9 cellular contexts compared by ENCODE assay signal in genomic region chr2:217222511-217222910, GRCh38.
A peak's percentile ranks its signal among the peaks of the same experiment; 100 is the strongest.
DNase-seq lines count a peak whose midpoint lies in the region; ATAC-seq, FAIRE-seq and TF ChIP-seq lines count a peak whose summit lies in the region.
"Had no signal": no experiment of that assay in that cellular context is flagged by ENCODE, and none has a peak within 500 bp of the region (broad histone marks: within the 10 kb centered on the region; RNA-seq: fewer than 3 reads in every experiment).

No MANE protein-coding gene starts in this region.

- H4K20me1 ChIP-seq in HepG2 (ENCODE audit: insufficient read depth, low read length), result no peaks in the 10 kb centered on the region

- H3K4me3 ChIP-seq in HepG2 (replicated peaks in 1 of 3; ENCODE audit: insufficient read depth in 1 of 3, low read depth in 2 of 3, low read length in 3 of 3) (no peak overlapping the region), right lobe of liver (no peak overlapping the region)

- intact Hi-C loops in HepG2 (cut with micrococcal nuclease; ENCODE audit: unreplicated experiment), result no loop called here
- intact Hi-C loops in right lobe of liver (cut with DNase I), result no loop called here

- TF ChIP-seq CTCF in HepG2 (CRISPR knock-in tag; IDR thresholded peaks at IDR 0.05) (no peak), right lobe of liver (IDR thresholded peaks at IDR 0.05) (no peak)

- no peak overlapping the region for H3K4me2 ChIP-seq in HepG2 (ENCODE audit: low read depth, low read length)

- TF ChIP-seq EP300 in HepG2 (IDR thresholded peaks at IDR 0.05; ENCODE audit: low read depth in 2 of 2, low read length in 2 of 2) (no peak), HepG2 (CRISPR knock-in tag; IDR thresholded peaks at IDR 0.05; ENCODE audit: borderline replicate concordance) (no peak)

- peaks cover 0 to 19% of the 10 kb centered on the region in 2 experiments; a peak in 3 of 5 replicates for H3K27me3 ChIP-seq in HepG2 (ENCODE audit: control insufficient read depth in 1 of 2, insufficient read depth in 2 of 2, low read length in 2 of 2)
- H3K27me3 ChIP-seq in right lobe of liver, result no peaks in the 10 kb centered on the region

- in situ Hi-C loops in HepG2 (cut with HindIII; ENCODE audit: extremely low pct_ligation_motif_present, low pct_unique_long_range_greater_than_20kb), result no loop called here

- no peaks in the 10 kb centered on the region for H3K9me3 ChIP-seq in HepG2 (ENCODE audit: low read length)
- no peaks in the 10 kb centered on the region for H3K9me3 ChIP-seq in right lobe of liver

- BruUV-seq in HepG2 (replicated peaks; lab: Mats Ljungman, UMichigan), result no TSS peak

- TF ChIP-seq POLR2A in HepG2 (IDR thresholded peaks at IDR 0.05; ENCODE audit: insufficient read depth in 1 of 2, low read depth in 2 of 2, low read length in 2 of 2) (no peak), right lobe of liver (IDR thresholded peaks at IDR 0.05) (no peak)

- no peak overlapping the region for H3K27ac ChIP-seq in HepG2 (ENCODE audit: extremely low read length, insufficient read depth, low read length)
- no peak overlapping the region for H3K27ac ChIP-seq in right lobe of liver

- DNase-seq in HepG2 (ENCODE audit: low spot score), result no peak
- no peak for DNase-seq in right lobe of liver
- DNase-seq in SKM-1 treated with dmso at 0.1 percent for 144 hours (lab: John Stamatoyannopoulos, UW; ENCODE audit: unreplicated experiment), result peak; percentile 83
- DNase-seq in DMS153 (lab: John Stamatoyannopoulos, UW), result no peak
- no peak for DNase-seq in GM03348 (ENCODE audit: low spot score)
- no peak for DNase-seq in DMS53 treated with DMSO at 0.1 percent for 48 hours (lab: John Stamatoyannopoulos, UW; ENCODE audit: unreplicated experiment)
- DNase-seq in activated CD8-positive, alpha-beta memory T cell treated with anti-CD3 and anti-CD28 coated beads, Interleukin-2, amount 50 U/mL, for 48 hours, result no peak
- DNase-seq: NCI-H1694 had no signal

- no peak for TF ChIP-seq RAD21 in HepG2 (CRISPR knock-in tag; IDR thresholded peaks at IDR 0.05)

- no peak overlapping the region for H2AFZ ChIP-seq in HepG2 (ENCODE audit: low read length)

- POLR2A ChIA-PET in HepG2 (lab: Yijun Ruan, JAX), result no interaction called here

- ATAC-seq in HepG2 (no peak), right lobe of liver (no peak), HG03066 (IDR thresholded peaks at IDR 0.05; ENCODE audit: low read depth, unreplicated experiment) (peak; percentile 33)

- no peaks in the 10 kb centered on the region for H3K79me2 ChIP-seq in HepG2 (ENCODE audit: insufficient read depth, low read length)

- H3K9ac ChIP-seq in HepG2 (ENCODE audit: insufficient read depth, low read depth, low read length), result no peak overlapping the region

- no peaks in the 10 kb centered on the region for H3K36me3 ChIP-seq in HepG2 (replicated peaks in 1 of 2; ENCODE audit: control insufficient read depth in 1 of 2, insufficient read depth in 2 of 2, low read length in 2 of 2)
- no peaks in the 10 kb centered on the region for H3K36me3 ChIP-seq in right lobe of liver

- WGBS in HepG2 (ENCODE audit: low lambda C conversion rate), result 23% methylated on average over 5 of the region's 5 CpGs
- whole genome bisulfite sequencing in right lobe of liver (ENCODE audit: insufficient coverage, low coverage, low lambda C conversion rate, missing lambda C conversion rate), result 54% methylated on average over 5 of the region's 5 CpGs

- H3K4me1 ChIP-seq in HepG2 (ENCODE audit: insufficient read depth, low read length) (no peaks in the 10 kb centered on the region), right lobe of liver (no peaks in the 10 kb centered on the region)

- CTCF ChIA-PET in HepG2 (lab: Yijun Ruan, JAX; ENCODE audit: low intra/inter-chr PET ratio, low total read pairs), result no interaction called here

- no peak for FAIRE-seq in HepG2 (lab: Jason Lieb, UNC)

TF ChIP-seq in HepG2, 621 proteins besides CTCF, POLR2A, EP300 and RAD21:
- TF ChIP-seq ZBTB40 (IDR thresholded peaks at IDR 0.05) (peak; percentile 46), ZBTB40 (CRISPR knock-in tag; IDR thresholded peaks at IDR 0.05) (no peak), SIX4 (CRISPR knock-in tag; IDR thresholded peaks at IDR 0.05) (no peak)
